21 cellular contexts compared by ENCODE assay signal in genomic region chr11:56152333-56152732, GRCh38. TPM values are rescaled to one million over a fixed set of nuclear protein-coding genes. Genes with fewer than 3 reads are reported as not detected.
DNase-seq lines count a peak whose midpoint lies in the region; ATAC-seq, FAIRE-seq and TF ChIP-seq lines count a peak whose summit lies in the region.
"Had no signal": no experiment of that assay in that cellular context is flagged by ENCODE, and none has a peak within 500 bp of the region (broad histone marks: within the 10 kb centered on the region; RNA-seq: fewer than 3 reads in every experiment).

No MANE protein-coding gene starts in this region.

- no peak overlapping the region for H3K27ac Mint-ChIP-seq in stimulated activated naive B cell treated with anti-CD40 and anti-IgM and Interleukin-4, amounts not matched to agents 10 μg/mL and 1 μg/mL and 100 μg/mL, for 72 hours
- H3K27ac Mint-ChIP-seq: CD8-positive, alpha-beta T cell; HFFc6 had no signal

- BruUV-seq in PC-3 (replicated peaks; lab: Mats Ljungman, UMichigan): no TSS peak

- H2BK20ac ChIP-seq in H1 (ENCODE audit: low read length): no peak overlapping the region

- intact Hi-C loops in PC-3 (cut with micrococcal nuclease): no loop called here

- POLR2A ChIA-PET in A549 (lab: Yijun Ruan, JAX): no interaction called here
- POLR2A ChIA-PET in PC-3 (lab: Charles Lee; ENCODE audit: unreplicated experiment): no interaction called here
- POLR2A ChIA-PET in H1 (lab: Charles Lee; ENCODE audit: partially characterized antibody): no interaction called here

- H4K5ac ChIP-seq in H1 (ENCODE audit: insufficient read length, low read depth, low read length): no peak overlapping the region

- H3K36me3 ChIP-seq in PC-3 (ENCODE audit: low read depth, low read length) (no peaks in the 10 kb centered on the region), H1 (ENCODE audit: control insufficient read depth in 2 of 4, insufficient read depth in 4 of 4, low read length in 3 of 4) (no peaks in the 10 kb centered on the region; a peak in 1 of 8 replicates), H7 (replicated peaks; ENCODE audit: control insufficient read depth, insufficient read depth, low read length) (no peaks in the 10 kb centered on the region)

- H2BK15ac ChIP-seq in H1 (ENCODE audit: low read length): no peak overlapping the region

- H3K27ac ChIP-seq in A549 (no peak overlapping the region), PC-3 (ENCODE audit: low read length) (no peak overlapping the region), H1 (ENCODE audit: low read depth, low read length) (no peak overlapping the region)

- no peak overlapping the region for H2BK12ac ChIP-seq in H1 (ENCODE audit: low read depth, low read length)

- ATAC-seq in A549: no peak
- ATAC-seq in PC-3: no peak
- ATAC-seq in stimulated activated naive B cell treated with anti-CD40 and anti-IgM and Interleukin-4, amounts not matched to agents 10 μg/mL and 1 μg/mL and 100 μg/mL, for 72 hours (replicated peaks): no peak
- ATAC-seq: CD8-positive, alpha-beta T cell had no signal

- no peak overlapping the region for H3K23ac ChIP-seq in H1 (ENCODE audit: insufficient read length)

- H4K20me1 ChIP-seq in PC-3 (ENCODE audit: low read length) (no peaks in the 10 kb centered on the region), H1 (replicated peaks in 1 of 2; ENCODE audit: control insufficient read depth in 1 of 2, insufficient read depth in 2 of 2, low read length in 2 of 2) (no peaks in the 10 kb centered on the region)

- H3K79me2 ChIP-seq in PC-3 (ENCODE audit: low read length) (no peaks in the 10 kb centered on the region), H1 (ENCODE audit: control insufficient read depth in 1 of 2, insufficient read depth in 2 of 2, low read length in 2 of 2) (no peaks in the 10 kb centered on the region)

- TF ChIP-seq EP300 in A549 (IDR thresholded peaks at IDR 0.05): no peak
- TF ChIP-seq EP300 in H1 (IDR thresholded peaks at IDR 0.05; ENCODE audit: borderline replicate concordance in 1 of 2, low read depth in 2 of 2, low read length in 2 of 2): no peak

- H3K9me2 ChIP-seq in PC-3 (replicated peaks; ENCODE audit: low read length): no peaks in the 10 kb centered on the region

- no peak overlapping the region for H3K56ac ChIP-seq in H1 (replicated peaks; ENCODE audit: insufficient read length, low read depth, low read length)

- WGBS in A549 (ENCODE audit: missing lambda C conversion rate): 33% methylated on average over 13 of the region's 15 CpGs
- 96% methylated on average over 6 of the region's 15 CpGs; no CpG with 5 or more reads in 1 of the 2 experiments for WGBS in H1 (ENCODE audit: extremely low coverage in 1 of 2, insufficient coverage in 1 of 2, insufficient read length in 1 of 2, insufficient replicate concordance in 2 of 2, low coverage in 1 of 2, low lambda C conversion rate in 2 of 2, missing lambda C conversion rate in 1 of 2), 2 experiments

- no peaks in the 10 kb centered on the region for H3K27me3 ChIP-seq in PC-3 (ENCODE audit: low read length)
- H3K27me3 ChIP-seq in H1 (replicated peaks in 1 of 4; ENCODE audit: control insufficient read depth in 3 of 4, extremely low read depth in 1 of 4, insufficient read depth in 3 of 4, low read length in 3 of 4): no peaks in the 10 kb centered on the region
- H3K27me3 ChIP-seq in H7 (ENCODE audit: control insufficient read depth, insufficient read depth, low read length): no peaks in the 10 kb centered on the region

- CTCF ChIA-PET in A549 (lab: Yijun Ruan, JAX): no interaction called here
- CTCF ChIA-PET in PC-3 (lab: Charles Lee): no interaction called here
- CTCF ChIA-PET in H1 (lab: Charles Lee; ENCODE audit: partially characterized antibody): no interaction called here

- no peak overlapping the region for H3K4me3 Mint-ChIP-seq in stimulated activated naive B cell treated with anti-CD40 and anti-IgM and Interleukin-4, amounts not matched to agents 10 μg/mL and 1 μg/mL and 100 μg/mL, for 72 hours
- H3K4me3 Mint-ChIP-seq: CD8-positive, alpha-beta T cell; HFFc6 had no signal

- no peaks in the 10 kb centered on the region for H3K4me1 ChIP-seq in A549
- H3K4me1 ChIP-seq in PC-3 (ENCODE audit: insufficient read depth, low read length): no peaks in the 10 kb centered on the region
- H3K4me1 ChIP-seq in H1 (replicated peaks in 1 of 4; ENCODE audit: control insufficient read depth in 3 of 4, insufficient read depth in 4 of 4, low read length in 3 of 4): no peaks in the 10 kb centered on the region

- H2BK5ac ChIP-seq in H1 (ENCODE audit: low read depth, low read length): no peak overlapping the region

- H3K23me2 ChIP-seq in H1 (ENCODE audit: low read depth, low read length): no peaks in the 10 kb centered on the region

- DNase-seq in A549 (ENCODE audit: low read depth in 1 of 2, low spot score in 1 of 2) (peak in 1 of 2 experiments; percentile 29), HT1080 (ENCODE audit: low read depth) (peak; percentile 35), PC-3 (no peak), H1 (ENCODE audit: low read depth in 1 of 2, low spot score in 2 of 2) (no peak), T-helper 1 cell (no peak), H7 (no peak)
- no peak for DNase-seq in stimulated activated naive B cell treated with anti-CD40 and anti-IgM and Interleukin-4, amounts not matched to agents 10 μg/mL and 1 μg/mL and 100 μg/mL, for 72 hours
- DNase-seq: Caco-2; CD8-positive, alpha-beta T cell; EL; GOT3; HCEC 1CT; HFFc6; KBM-7 had no signal

- H3K4me1 Mint-ChIP-seq in stimulated activated naive B cell treated with anti-CD40 and anti-IgM and Interleukin-4, amounts not matched to agents 10 μg/mL and 1 μg/mL and 100 μg/mL, for 72 hours: no peaks in the 10 kb centered on the region
- H3K4me1 Mint-ChIP-seq: CD14-positive monocyte had no signal

- no peak for TF ChIP-seq RAD21 in A549 (conservative IDR thresholded peaks at IDR 0.05 in 1 of 2, IDR thresholded peaks at IDR 0.05 in 1 of 2)
- no peak for TF ChIP-seq RAD21 in H1 (IDR thresholded peaks at IDR 0.05 in 1 of 2, conservative IDR thresholded peaks at IDR 0.05 in 1 of 2; ENCODE audit: low read depth in 2 of 2, low read length in 2 of 2)

- H3K4me2 ChIP-seq in A549 (no peak overlapping the region), PC-3 (ENCODE audit: low read length) (no peak overlapping the region), H1 (ENCODE audit: insufficient read depth in 1 of 2, low read depth in 2 of 2, low read length in 2 of 2) (no peak overlapping the region)

- 0 out of 2 replicates have a peak overlapping the region, but pooled peaks have one; percentile 23 for H2AFZ ChIP-seq in PC-3 (ENCODE audit: low read length)
- no peak overlapping the region for H2AFZ ChIP-seq in H1 (ENCODE audit: low read length)

- H2AK5ac ChIP-seq in H1 (ENCODE audit: low read depth, low read length): no peak overlapping the region

- H2BK120ac ChIP-seq in H1 (replicated peaks; ENCODE audit: low read depth, low read length): no peak overlapping the region

- no peaks in the 10 kb centered on the region for H3K27me3 Mint-ChIP-seq in stimulated activated naive B cell treated with anti-CD40 and anti-IgM and Interleukin-4, amounts not matched to agents 10 μg/mL and 1 μg/mL and 100 μg/mL, for 72 hours

- FAIRE-seq in A549 (lab: Jason Lieb, UNC) (no peak), H1 (lab: Jason Lieb, UNC) (no peak)
- FAIRE-seq: A204.1, G401.6, GM12891, HTR-8/SVneo had no signal

- H3F3A ChIP-seq in PC-3 (ENCODE audit: low read length, unreplicated experiment): no peaks in the 10 kb centered on the region

- TF ChIP-seq POLR2A in A549 (IDR thresholded peaks at IDR 0.05; ENCODE audit: low read length): no peak
- no peak for TF ChIP-seq POLR2A in H1 (IDR thresholded peaks at IDR 0.05; ENCODE audit: control extremely low read depth in 1 of 2, low read depth in 2 of 2, low read length in 2 of 2)

- H3K9ac ChIP-seq in PC-3 (ENCODE audit: low read length) (no peak overlapping the region), H1 (replicated peaks in 1 of 4; ENCODE audit: extremely low read depth in 1 of 4, low read depth in 3 of 4, low read length in 3 of 4) (no peak overlapping the region)

- H4K8ac ChIP-seq in H1 (ENCODE audit: extremely low read depth, insufficient read depth, low read length): no peak overlapping the region

- no peak overlapping the region for H3K18ac ChIP-seq in H1 (ENCODE audit: extremely low read depth, low read length)

- H3K36me3 Mint-ChIP-seq in stimulated activated naive B cell treated with anti-CD40 and anti-IgM and Interleukin-4, amounts not matched to agents 10 μg/mL and 1 μg/mL and 100 μg/mL, for 72 hours: no peaks in the 10 kb centered on the region
- H3K36me3 Mint-ChIP-seq: CD14-positive monocyte; CD8-positive, alpha-beta T cell had no signal

- no peak overlapping the region for H4K91ac ChIP-seq in H1 (replicated peaks; ENCODE audit: insufficient read length, low read length)

- no peak for TF ChIP-seq CTCF in A549 (IDR thresholded peaks at IDR 0.05)
- TF ChIP-seq CTCF in PC-3 (conservative IDR thresholded peaks at IDR 0.05; ENCODE audit: low read depth, low read length): no peak
- no peak for TF ChIP-seq CTCF in H1 (IDR thresholded peaks at IDR 0.05; ENCODE audit: control extremely low read depth in 1 of 3, insufficient read depth in 1 of 3, low read depth in 1 of 3, low read length in 3 of 3)

- H3K4me3 ChIP-seq in A549: no peak overlapping the region
- H3K4me3 ChIP-seq in PC-3 (ENCODE audit: low read length): no peak overlapping the region
- H3K4me3 ChIP-seq in H1 (ENCODE audit: extremely low read depth in 1 of 4, insufficient read depth in 2 of 4, low read depth in 3 of 4, low read length in 4 of 4): no peak overlapping the region
- no peak overlapping the region for H3K4me3 ChIP-seq in H7 (ENCODE audit: insufficient read depth, low read depth, low read length)

- no peaks in the 10 kb centered on the region for H3K79me1 ChIP-seq in H1 (ENCODE audit: low read depth, low read length)

- peaks cover 18 to 28% of the 10 kb centered on the region in 2 donors for H3K9me3 Mint-ChIP-seq in stimulated activated naive B cell treated with anti-CD40 and anti-IgM and Interleukin-4, amounts not matched to agents 10 μg/mL and 1 μg/mL and 100 μg/mL, for 72 hours

- no peak overlapping the region for H3K14ac ChIP-seq in H1 (ENCODE audit: insufficient read length)

- H3K9me3 ChIP-seq in A549: no peaks in the 10 kb centered on the region
- peaks cover 5% of the 10 kb centered on the region; the same call in 1 of the 2 replicates for H3K9me3 ChIP-seq in PC-3 (ENCODE audit: low read length)
- H3K9me3 ChIP-seq in H1 (ENCODE audit: insufficient read depth in 2 of 2, low read depth in 1 of 2, low read length in 1 of 2): peaks cover 0 to 7% of the 10 kb centered on the region in 2 experiments; a peak in 2 of 4 replicates

- no peak overlapping the region for H3K4ac ChIP-seq in H1 (replicated peaks; ENCODE audit: insufficient read length, low read depth, low read length)

RNA-seq across cellular contexts. Expression of gene OR8K5, which starts 7.8 kb away (rescaled TPM):
- polyA plus RNA-seq in A549 (2011; rRNA removed): not detected in 2 replicates
- not detected in 2 replicates for polyA plus RNA-seq in A549 (2012; cell fraction: cytosol; rRNA removed)
- polyA plus RNA-seq in A549 (2012; cell fraction: nucleus; rRNA removed): not detected in 2 replicates
- polyA plus RNA-seq in A549 (2017; fragmentation: RNase III; extraction: RNeasy Plus Mini Kit Qiagen cat#74134 plus additional on column Dnase treatment): not detected in 3 replicates
- polyA minus RNA-seq in A549 (2011; rRNA and poly(A)+ RNA removed): not detected in 2 replicates
- not detected in 2 replicates for total RNA-seq in HT1080 (2014; rRNA removed; shearing (Covaris generic))
- polyA plus RNA-seq in HT1080 (2015; cell fraction: cytosol; rRNA removed): not detected in 2 replicates
- not detected in 2 replicates for polyA plus RNA-seq in HT1080 (2015; cell fraction: nucleus; rRNA removed)
- not detected in 2 replicates for total RNA-seq in PC-3 (2014; rRNA removed)
- not detected in 2 replicates for total RNA-seq in H1 (2021; fragmentation: NEBNext Ultra II Directional; extraction: Animal tissue kit (Norgen Biotek cat#: 25700))
- not detected in 2 replicates for polyA plus RNA-seq in H1 (2011; rRNA removed)
- not detected for polyA plus RNA-seq in H1 (2011; cell fraction: cytosol; rRNA removed)
- not detected for polyA plus RNA-seq in H1 (2011; cell fraction: nucleus; rRNA removed)
- polyA plus RNA-seq in H1 (2012, experiment 1 of 2): not detected in 4 replicates
- not detected for polyA plus RNA-seq in H1 (2012, experiment 2 of 2)
- not detected for polyA plus RNA-seq in H1 (2013, experiment 1 of 2)
- polyA plus RNA-seq in H1 (2013, experiment 2 of 2): not detected
- polyA minus RNA-seq in H1 (2011; rRNA and poly(A)+ RNA removed): not detected in 2 replicates
- not detected for polyA minus RNA-seq in H1 (2011; cell fraction: cytosol; rRNA and poly(A)+ RNA removed)
- not detected for polyA minus RNA-seq in H1 (2011; cell fraction: nucleus; rRNA and poly(A)+ RNA removed)
- not detected in 2 replicates for total RNA-seq in H7 (2014; rRNA removed; shearing (Covaris generic))
- total RNA-seq: Caco-2; CD8-positive, alpha-beta T cell; HFFc6 had no signal
- polyA plus RNA-seq: AG04450, BJ, CD14-positive monocyte had no signal

RNA-seq across cellular contexts. Expression of gene OR8J3, which starts 12.3 kb away (rescaled TPM):
- polyA plus RNA-seq in A549 (2011; rRNA removed) (not detected in 2 replicates), A549 (2017; fragmentation: RNase III; extraction: RNeasy Plus Mini Kit Qiagen cat#74134 plus additional on column Dnase treatment) (not detected in 3 replicates), H1 (2011; rRNA removed) (not detected in 2 replicates)
- not detected in 2 replicates for polyA plus RNA-seq in A549 (2012; cell fraction: cytosol; rRNA removed)
- polyA plus RNA-seq in A549 (2012; cell fraction: nucleus; rRNA removed): not detected in 2 replicates
- polyA minus RNA-seq in A549 (2011; rRNA and poly(A)+ RNA removed): not detected in 2 replicates
- total RNA-seq in HT1080 (2014; rRNA removed; shearing (Covaris generic)): not detected in 2 replicates
- polyA plus RNA-seq in HT1080 (2015; cell fraction: cytosol; rRNA removed): not detected in 2 replicates
- not detected in 2 replicates for polyA plus RNA-seq in HT1080 (2015; cell fraction: nucleus; rRNA removed)
- not detected in 2 replicates for total RNA-seq in PC-3 (2014; rRNA removed)
- total RNA-seq in H1 (2021; fragmentation: NEBNext Ultra II Directional; extraction: Animal tissue kit (Norgen Biotek cat#: 25700)): not detected in 2 replicates
- not detected for polyA plus RNA-seq in H1 (2011; cell fraction: cytosol; rRNA removed)
- not detected for polyA plus RNA-seq in H1 (2011; cell fraction: nucleus; rRNA removed)
- not detected in 4 replicates for polyA plus RNA-seq in H1 (2012, experiment 1 of 2)
- polyA plus RNA-seq in H1 (2012, experiment 2 of 2): not detected
- polyA plus RNA-seq in H1 (2013, experiment 1 of 2): not detected
- not detected for polyA plus RNA-seq in H1 (2013, experiment 2 of 2)
- not detected in 2 replicates for polyA minus RNA-seq in H1 (2011; rRNA and poly(A)+ RNA removed)
- not detected for polyA minus RNA-seq in H1 (2011; cell fraction: cytosol; rRNA and poly(A)+ RNA removed)
- polyA minus RNA-seq in H1 (2011; cell fraction: nucleus; rRNA and poly(A)+ RNA removed): not detected
- not detected in 2 replicates for total RNA-seq in H7 (2014; rRNA removed; shearing (Covaris generic))
- total RNA-seq: Caco-2; CD8-positive, alpha-beta T cell; HFFc6 had no signal
- polyA plus RNA-seq: AG04450, BJ, CD14-positive monocyte had no signal

RNA-seq across cellular contexts. Expression of gene OR5J2, which starts 24.1 kb away (rescaled TPM):
- polyA plus RNA-seq in A549 (2011; rRNA removed) (not detected in 2 replicates), A549 (2017; fragmentation: RNase III; extraction: RNeasy Plus Mini Kit Qiagen cat#74134 plus additional on column Dnase treatment) (not detected in 3 replicates), H1 (2011; rRNA removed) (not detected in 2 replicates)
- polyA plus RNA-seq in A549 (2012; cell fraction: cytosol; rRNA removed): not detected in 2 replicates
- not detected in 2 replicates for polyA plus RNA-seq in A549 (2012; cell fraction: nucleus; rRNA removed)
- not detected in 2 replicates for polyA minus RNA-seq in A549 (2011; rRNA and poly(A)+ RNA removed)
- not detected in 2 replicates for total RNA-seq in HT1080 (2014; rRNA removed; shearing (Covaris generic))
- polyA plus RNA-seq in HT1080 (2015; cell fraction: cytosol; rRNA removed): not detected in 2 replicates
- not detected in 2 replicates for polyA plus RNA-seq in HT1080 (2015; cell fraction: nucleus; rRNA removed)
- total RNA-seq in PC-3 (2014; rRNA removed): not detected in 2 replicates
- total RNA-seq in H1 (2021; fragmentation: NEBNext Ultra II Directional; extraction: Animal tissue kit (Norgen Biotek cat#: 25700)): not detected in 2 replicates
- polyA plus RNA-seq in H1 (2011; cell fraction: cytosol; rRNA removed): not detected
- not detected for polyA plus RNA-seq in H1 (2011; cell fraction: nucleus; rRNA removed)
- polyA plus RNA-seq in H1 (2012, experiment 1 of 2): not detected in 4 replicates
- not detected for polyA plus RNA-seq in H1 (2012, experiment 2 of 2)
- not detected for polyA plus RNA-seq in H1 (2013, experiment 1 of 2)
- not detected for polyA plus RNA-seq in H1 (2013, experiment 2 of 2)
- not detected in 2 replicates for polyA minus RNA-seq in H1 (2011; rRNA and poly(A)+ RNA removed)
- not detected for polyA minus RNA-seq in H1 (2011; cell fraction: cytosol; rRNA and poly(A)+ RNA removed)
- not detected for polyA minus RNA-seq in H1 (2011; cell fraction: nucleus; rRNA and poly(A)+ RNA removed)
- total RNA-seq in H7 (2014; rRNA removed; shearing (Covaris generic)): not detected in 2 replicates
- total RNA-seq: Caco-2; CD8-positive, alpha-beta T cell; HFFc6 had no signal
- polyA plus RNA-seq: AG04450, BJ, CD14-positive monocyte had no signal

RNA-seq across cellular contexts. Expression of gene OR8H3, which starts 30.2 kb away (rescaled TPM):
- not detected in 2 replicates for polyA plus RNA-seq in A549 (2011; rRNA removed)
- polyA plus RNA-seq in A549 (2012; cell fraction: cytosol; rRNA removed): not detected in 2 replicates
- not detected in 2 replicates for polyA plus RNA-seq in A549 (2012; cell fraction: nucleus; rRNA removed)
- not detected in 3 replicates for polyA plus RNA-seq in A549 (2017; fragmentation: RNase III; extraction: RNeasy Plus Mini Kit Qiagen cat#74134 plus additional on column Dnase treatment)
- not detected in 2 replicates for polyA minus RNA-seq in A549 (2011; rRNA and poly(A)+ RNA removed)
- total RNA-seq in HT1080 (2014; rRNA removed; shearing (Covaris generic)): not detected in 2 replicates
- not detected in 2 replicates for polyA plus RNA-seq in HT1080 (2015; cell fraction: cytosol; rRNA removed)
- polyA plus RNA-seq in HT1080 (2015; cell fraction: nucleus; rRNA removed): not detected in 2 replicates
- total RNA-seq in PC-3 (2014; rRNA removed): not detected in 2 replicates
- total RNA-seq in H1 (2021; fragmentation: NEBNext Ultra II Directional; extraction: Animal tissue kit (Norgen Biotek cat#: 25700)): not detected in 2 replicates
- polyA plus RNA-seq in H1 (2011; rRNA removed): not detected in 2 replicates
- not detected for polyA plus RNA-seq in H1 (2011; cell fraction: cytosol; rRNA removed)
- not detected for polyA plus RNA-seq in H1 (2011; cell fraction: nucleus; rRNA removed)
- polyA plus RNA-seq in H1 (2012, experiment 1 of 2): not detected in 4 replicates
- polyA plus RNA-seq in H1 (2012, experiment 2 of 2): not detected
- polyA plus RNA-seq in H1 (2013, experiment 1 of 2): not detected
- polyA plus RNA-seq in H1 (2013, experiment 2 of 2): not detected
- polyA minus RNA-seq in H1 (2011; rRNA and poly(A)+ RNA removed): not detected in 2 replicates
- not detected for polyA minus RNA-seq in H1 (2011; cell fraction: cytosol; rRNA and poly(A)+ RNA removed)
- polyA minus RNA-seq in H1 (2011; cell fraction: nucleus; rRNA and poly(A)+ RNA removed): not detected
- total RNA-seq in H7 (2014; rRNA removed; shearing (Covaris generic)): not detected in 2 replicates
- total RNA-seq: Caco-2; CD8-positive, alpha-beta T cell; HFFc6 had no signal
- polyA plus RNA-seq: AG04450, BJ, CD14-positive monocyte had no signal

RNA-seq across cellular contexts. Expression of gene OR8H2, which starts 48.8 kb away (rescaled TPM):
- polyA plus RNA-seq in A549 (2011; rRNA removed) (not detected in 2 replicates), A549 (2017; fragmentation: RNase III; extraction: RNeasy Plus Mini Kit Qiagen cat#74134 plus additional on column Dnase treatment) (not detected in 3 replicates), H1 (2011; rRNA removed) (not detected in 2 replicates)
- polyA plus RNA-seq in A549 (2012; cell fraction: cytosol; rRNA removed): not detected in 2 replicates
- polyA plus RNA-seq in A549 (2012; cell fraction: nucleus; rRNA removed): not detected in 2 replicates
- not detected in 2 replicates for polyA minus RNA-seq in A549 (2011; rRNA and poly(A)+ RNA removed)
- total RNA-seq in HT1080 (2014; rRNA removed; shearing (Covaris generic)): not detected in 2 replicates
- polyA plus RNA-seq in HT1080 (2015; cell fraction: cytosol; rRNA removed): not detected in 2 replicates
- not detected in 2 replicates for polyA plus RNA-seq in HT1080 (2015; cell fraction: nucleus; rRNA removed)
- not detected in 2 replicates for total RNA-seq in PC-3 (2014; rRNA removed)
- total RNA-seq in H1 (2021; fragmentation: NEBNext Ultra II Directional; extraction: Animal tissue kit (Norgen Biotek cat#: 25700)): not detected in 2 replicates
- not detected for polyA plus RNA-seq in H1 (2011; cell fraction: cytosol; rRNA removed)
- polyA plus RNA-seq in H1 (2011; cell fraction: nucleus; rRNA removed): not detected
- not detected in 4 replicates for polyA plus RNA-seq in H1 (2012, experiment 1 of 2)
- not detected for polyA plus RNA-seq in H1 (2012, experiment 2 of 2)
- not detected for polyA plus RNA-seq in H1 (2013, experiment 1 of 2)
- not detected for polyA plus RNA-seq in H1 (2013, experiment 2 of 2)
- polyA minus RNA-seq in H1 (2011; rRNA and poly(A)+ RNA removed): not detected in 2 replicates
- polyA minus RNA-seq in H1 (2011; cell fraction: cytosol; rRNA and poly(A)+ RNA removed): not detected
- polyA minus RNA-seq in H1 (2011; cell fraction: nucleus; rRNA and poly(A)+ RNA removed): not detected
- total RNA-seq in H7 (2014; rRNA removed; shearing (Covaris generic)): not detected in 2 replicates
- total RNA-seq: Caco-2; CD8-positive, alpha-beta T cell; HFFc6 had no signal
- polyA plus RNA-seq: AG04450, BJ, CD14-positive monocyte had no signal

Comparison
In these comparisons a context has a peak if more than half of its experiments do, and no peak if none do; other contexts are left out.
1. Of the 18 proteins assayed by ChIP-seq in both H1 and A549: peak only in H1: none; only in A549: MAFK; in both: none; in neither: 17.